In genomic region chr19:42303101-42303464, GRCh38 we compare ENCODE assay signal across 8 cellular contexts. TPM values are rescaled to one million over a fixed set of nuclear protein-coding genes. Genes with fewer than 3 reads are reported as not detected.
DNase-seq lines count a peak whose midpoint lies in the region; ATAC-seq, FAIRE-seq and TF ChIP-seq lines count a peak whose summit lies in the region.

No MANE protein-coding gene starts in this region.

- TF ChIP-seq CTCF in cardiac muscle cell (IDR thresholded peaks at IDR 0.05; ENCODE audit: low read depth, low read length) (no peak), upper lobe of right lung (IDR thresholded peaks at IDR 0.05) (no peak)

- H3K27ac ChIP-seq in cardiac muscle cell (peak overlapping the region; percentile 57), layer of hippocampus (ENCODE audit: low read depth, low read length) (peak overlapping the region; percentile 46), upper lobe of right lung (no peak overlapping the region)

- H3K4me3 ChIP-seq in cardiac muscle cell (no peak overlapping the region), upper lobe of right lung (peak overlapping the region; percentile 66)

- peak overlapping the region; percentile 88 for H3K4me3 Mint-ChIP-seq in activated T-helper 1 cell treated with anti-CD3 and anti-CD28 coated beads, Interleukin-12 subunit alpha, Interleukin-12 subunit beta, Interleukin-2, Interleukin-4 antibody, amounts not matched to agents 30 ng/mL and 10 ng/mL and 1 ng/mL, durations not matched to agents 14 hours and 24 hours and 36 hours

- intact Hi-C loops in left cardiac atrium (cut with DNase I) (no loop called here), upper lobe of right lung (cut with DNase I) (no loop called here)
- intact Hi-C loops in activated T-helper 1 cell treated with anti-CD3 and anti-CD28 coated beads, Interleukin-12 subunit alpha, Interleukin-12 subunit beta, Interleukin-2, Interleukin-4 antibody, amounts not matched to agents 30 ng/mL and 10 ng/mL and 1 ng/mL, durations not matched to agents 14 hours and 24 hours and 36 hours (cut with micrococcal nuclease) = no loop called here

- no peak for ATAC-seq in left cardiac atrium
- ATAC-seq in upper lobe of right lung = no peak
- no peak for ATAC-seq in GM19452 (IDR thresholded peaks at IDR 0.05; ENCODE audit: unreplicated experiment)
- no peak for ATAC-seq in HG02885 (IDR thresholded peaks at IDR 0.05; ENCODE audit: poor library complexity, unreplicated experiment)

- H3K36me3 ChIP-seq in cardiac muscle cell = no peaks in the 10 kb centered on the region
- no peaks in the 10 kb centered on the region for H3K36me3 ChIP-seq in upper lobe of right lung

- H3K27ac Mint-ChIP-seq in activated T-helper 1 cell treated with anti-CD3 and anti-CD28 coated beads, Interleukin-12 subunit alpha, Interleukin-12 subunit beta, Interleukin-2, Interleukin-4 antibody, amounts not matched to agents 30 ng/mL and 10 ng/mL and 1 ng/mL, durations not matched to agents 14 hours and 24 hours and 36 hours = peak overlapping the region; percentile 89

- no peaks in the 10 kb centered on the region for H3K9me3 Mint-ChIP-seq in activated T-helper 1 cell treated with anti-CD3 and anti-CD28 coated beads, Interleukin-12 subunit alpha, Interleukin-12 subunit beta, Interleukin-2, Interleukin-4 antibody, amounts not matched to agents 30 ng/mL and 10 ng/mL and 1 ng/mL, durations not matched to agents 14 hours and 24 hours and 36 hours

- no peaks in the 10 kb centered on the region for H3K4me1 ChIP-seq in cardiac muscle cell (ENCODE audit: low read depth)
- no peaks in the 10 kb centered on the region for H3K4me1 ChIP-seq in upper lobe of right lung

- H3K27me3 ChIP-seq in cardiac muscle cell (no peaks in the 10 kb centered on the region), layer of hippocampus (ENCODE audit: control insufficient read depth, insufficient read depth, low read length) (no peaks in the 10 kb centered on the region), upper lobe of right lung (no peaks in the 10 kb centered on the region)

- DNase-seq in cardiac muscle cell (ENCODE audit: low read depth in 1 of 2, low spot score in 1 of 2) (no peak), left cardiac atrium (no peak), upper lobe of right lung (no peak), HTR-8/SVneo (ENCODE audit: insufficient read length, low spot score) (no peak)
- DNase-seq in activated T-helper 1 cell treated with anti-CD3 and anti-CD28 coated beads, Interleukin-12 subunit alpha, Interleukin-12 subunit beta, Interleukin-2, Interleukin-4 antibody, amounts not matched to agents 30 ng/mL and 10 ng/mL and 1 ng/mL, durations not matched to agents 14 hours and 24 hours and 36 hours (ENCODE audit: low spot score) = no peak

- no peak for FAIRE-seq in HTR-8/SVneo (lab: Jason Lieb, UNC)

- H3K4me1 Mint-ChIP-seq in activated T-helper 1 cell treated with anti-CD3 and anti-CD28 coated beads, Interleukin-12 subunit alpha, Interleukin-12 subunit beta, Interleukin-2, Interleukin-4 antibody, amounts not matched to agents 30 ng/mL and 10 ng/mL and 1 ng/mL, durations not matched to agents 14 hours and 24 hours and 36 hours (ENCODE audit: low read depth) = peaks cover 14% of the 10 kb centered on the region

- peaks cover 4% of the 10 kb centered on the region for H3K36me3 Mint-ChIP-seq in activated T-helper 1 cell treated with anti-CD3 and anti-CD28 coated beads, Interleukin-12 subunit alpha, Interleukin-12 subunit beta, Interleukin-2, Interleukin-4 antibody, amounts not matched to agents 30 ng/mL and 10 ng/mL and 1 ng/mL, durations not matched to agents 14 hours and 24 hours and 36 hours (ENCODE audit: low read depth)

- peaks cover 2% of the 10 kb centered on the region for H3K27me3 Mint-ChIP-seq in activated T-helper 1 cell treated with anti-CD3 and anti-CD28 coated beads, Interleukin-12 subunit alpha, Interleukin-12 subunit beta, Interleukin-2, Interleukin-4 antibody, amounts not matched to agents 30 ng/mL and 10 ng/mL and 1 ng/mL, durations not matched to agents 14 hours and 24 hours and 36 hours (ENCODE audit: insufficient read depth)

- H3K9me3 ChIP-seq in cardiac muscle cell (ENCODE audit: low read depth) (no peaks in the 10 kb centered on the region), upper lobe of right lung (no peaks in the 10 kb centered on the region)

RNA-seq across cellular contexts. Expression of gene PAFAH1B3, which starts 0.7 kb away (rescaled TPM):
- total RNA-seq in cardiac muscle cell (91.2 and 144 TPM in 2 replicates), left cardiac atrium (1 to 10 TPM; 4.1 to 6.2 TPM), upper lobe of right lung (13.2 TPM)
- polyA plus RNA-seq in cardiac muscle cell = 87.9 and 131 TPM in 2 replicates
- total RNA-seq in activated T-helper 1 cell treated with anti-CD3 and anti-CD28 coated beads, Interleukin-12 subunit alpha, Interleukin-12 subunit beta, Interleukin-2, Interleukin-4 antibody, amounts not matched to agents 30 ng/mL and 10 ng/mL and 1 ng/mL, durations not matched to agents 14 hours and 24 hours and 36 hours = 48.7 and 50.1 TPM in 2 replicates

RNA-seq across cellular contexts. Expression of gene PRR19, which starts 1.2 kb away (rescaled TPM):
- total RNA-seq in cardiac muscle cell = 1.3 and 1.4 TPM in 2 replicates
- 0.16 and 2.9 TPM in 2 replicates for polyA plus RNA-seq in cardiac muscle cell
- total RNA-seq in left cardiac atrium = under 1 TPM; 0.12 to 0.16 TPM
- total RNA-seq in activated T-helper 1 cell treated with anti-CD3 and anti-CD28 coated beads, Interleukin-12 subunit alpha, Interleukin-12 subunit beta, Interleukin-2, Interleukin-4 antibody, amounts not matched to agents 30 ng/mL and 10 ng/mL and 1 ng/mL, durations not matched to agents 14 hours and 24 hours and 36 hours = 1.0 and 1.4 TPM in 2 replicates
- total RNA-seq in upper lobe of right lung = 0.52 TPM

RNA-seq across cellular contexts. Expression of gene TMEM145, which starts 10.0 kb away (rescaled TPM):
- total RNA-seq in cardiac muscle cell (0.18 and 3.7 TPM in 2 replicates), left cardiac atrium (1 to 10 TPM in 1 of 2 donors, under 1 TPM in 1; 0.50 to 1.4 TPM), upper lobe of right lung (0.35 TPM)
- polyA plus RNA-seq in cardiac muscle cell = 0.47 and 3.8 TPM in 2 replicates
- total RNA-seq in activated T-helper 1 cell treated with anti-CD3 and anti-CD28 coated beads, Interleukin-12 subunit alpha, Interleukin-12 subunit beta, Interleukin-2, Interleukin-4 antibody, amounts not matched to agents 30 ng/mL and 10 ng/mL and 1 ng/mL, durations not matched to agents 14 hours and 24 hours and 36 hours = 0.56 and 2.1 TPM in 2 replicates

RNA-seq across cellular contexts. Expression of gene MEGF8, which starts 22.4 kb away (rescaled TPM):
- total RNA-seq in cardiac muscle cell = 81.9 and 102 TPM in 2 replicates
- polyA plus RNA-seq in cardiac muscle cell = 18.5 and 23.9 TPM in 2 replicates
- total RNA-seq in left cardiac atrium = 10 to 100 TPM; 28.2 to 29.5 TPM
- 7.5 and 7.8 TPM in 2 replicates for total RNA-seq in activated T-helper 1 cell treated with anti-CD3 and anti-CD28 coated beads, Interleukin-12 subunit alpha, Interleukin-12 subunit beta, Interleukin-2, Interleukin-4 antibody, amounts not matched to agents 30 ng/mL and 10 ng/mL and 1 ng/mL, durations not matched to agents 14 hours and 24 hours and 36 hours
- total RNA-seq in upper lobe of right lung = 18.4 TPM

RNA-seq across cellular contexts. Expression of gene CIC, which starts 34.0 kb away (rescaled TPM):
- total RNA-seq in cardiac muscle cell (55.5 and 62.9 TPM in 2 replicates), left cardiac atrium (10 to 100 TPM; 34.7 to 42.1 TPM), upper lobe of right lung (76.7 TPM)
- 18.1 and 18.7 TPM in 2 replicates for polyA plus RNA-seq in cardiac muscle cell
- 66.9 and 68.0 TPM in 2 replicates for total RNA-seq in activated T-helper 1 cell treated with anti-CD3 and anti-CD28 coated beads, Interleukin-12 subunit alpha, Interleukin-12 subunit beta, Interleukin-2, Interleukin-4 antibody, amounts not matched to agents 30 ng/mL and 10 ng/mL and 1 ng/mL, durations not matched to agents 14 hours and 24 hours and 36 hours
